In the genomic region with DNA sequence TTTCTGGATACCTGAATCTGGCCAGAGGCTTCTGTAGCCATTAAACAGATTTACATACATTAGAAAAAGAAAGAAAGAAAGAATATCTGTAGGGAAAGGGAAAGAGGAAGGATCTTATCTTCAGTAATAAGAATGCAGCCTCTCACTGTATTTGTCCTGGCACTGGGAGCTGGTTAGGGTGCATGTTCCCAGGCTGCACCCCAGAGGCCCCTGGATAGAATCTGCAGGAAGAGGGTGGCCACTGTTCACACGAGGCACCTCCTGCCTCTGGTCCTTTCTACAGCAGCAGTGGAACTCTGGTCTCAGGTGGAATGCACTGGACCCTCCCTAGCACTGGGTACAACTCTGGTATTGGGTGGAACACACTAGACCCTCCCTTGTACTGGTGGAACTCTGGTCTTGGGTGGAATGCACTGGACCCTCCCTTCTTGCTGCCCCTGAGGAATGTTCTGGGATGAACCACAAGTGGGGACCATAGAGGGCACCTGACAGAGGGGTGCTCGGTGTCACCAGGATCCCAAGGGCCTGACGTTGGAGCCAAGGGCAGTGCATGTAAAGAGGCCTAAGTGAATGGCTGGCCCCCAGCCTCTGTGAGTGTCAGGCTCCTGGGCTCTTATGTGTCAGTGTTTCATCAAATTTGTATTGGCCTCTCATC, we compare ENCODE assay signal across 2 cellular contexts.
TF ChIP-seq lines count a peak whose summit lies in the region.

No MANE protein-coding gene starts in this region.

TF ChIP-seq in H1, 55 proteins besides CTCF, POLR2A, EP300 and RAD21:
- TF ChIP-seq TBP (IDR thresholded peaks at IDR 0.05; ENCODE audit: low read depth, low read length) (no peak), BCL11A (IDR thresholded peaks at IDR 0.05; ENCODE audit: low read depth in 2 of 2, low read length in 2 of 2) (no peak), SUZ12 (IDR thresholded peaks at IDR 0.05; ENCODE audit: low read length) (no peak), RNF2 (IDR thresholded peaks at IDR 0.05; ENCODE audit: borderline replicate concordance, low read depth, low read length, missing control alignments, poor library complexity, severe bottlenecking) (no peak), CHD2 (IDR thresholded peaks at IDR 0.05; ENCODE audit: low read length) (no peak), HDAC2 (IDR thresholded peaks at IDR 0.05; ENCODE audit: borderline replicate concordance in 1 of 2, low read depth in 2 of 2, low read length in 2 of 2) (no peak), SIN3A (conservative IDR thresholded peaks at IDR 0.05 in 1 of 2, IDR thresholded peaks at IDR 0.05 in 1 of 2; ENCODE audit: low read depth in 1 of 2, low read length in 2 of 2) (no peak)

TF ChIP-seq in HepG2, 621 proteins besides CTCF, POLR2A, EP300 and RAD21:
- TF ChIP-seq MIER2 (CRISPR knock-in tag; IDR thresholded peaks at IDR 0.05) (no peak), AKAP8 (CRISPR knock-in tag; IDR thresholded peaks at IDR 0.05) (no peak), CBX5 (CRISPR knock-in tag; IDR thresholded peaks at IDR 0.05; ENCODE audit: borderline replicate concordance) (no peak), SMAD9 (CRISPR knock-in tag; IDR thresholded peaks at IDR 0.05) (no peak), MBD4 (IDR thresholded peaks at IDR 0.05; ENCODE audit: borderline replicate concordance, low read length) (no peak), TBL1XR1 (IDR thresholded peaks at IDR 0.05; ENCODE audit: borderline replicate concordance, low read length, partially characterized antibody) (no peak), MLLT10 (CRISPR knock-in tag; IDR thresholded peaks at IDR 0.05) (no peak), SKI (IDR thresholded peaks at IDR 0.05; ENCODE audit: partially characterized antibody) (no peak), IKZF4 (CRISPR knock-in tag; IDR thresholded peaks at IDR 0.05; ENCODE audit: borderline replicate concordance, low read depth, not compliant biosample characterization) (no peak), HMG20A (CRISPR knock-in tag; IDR thresholded peaks at IDR 0.05; ENCODE audit: borderline replicate concordance) (no peak), ZNF382 (CRISPR knock-in tag; IDR thresholded peaks at IDR 0.05; ENCODE audit: borderline replicate concordance) (no peak), SIN3A (IDR thresholded peaks at IDR 0.05; ENCODE audit: borderline replicate concordance, low read depth, low read length) (no peak), SIN3B (IDR thresholded peaks at IDR 0.05; ENCODE audit: low read length) (no peak), ZEB1 (IDR thresholded peaks at IDR 0.05; ENCODE audit: insufficient replicate concordance, low read depth) (no peak), ZNF138 (CRISPR knock-in tag; IDR thresholded peaks at IDR 0.05; ENCODE audit: low read depth) (no peak), ZNF790 (CRISPR knock-in tag; IDR thresholded peaks at IDR 0.05; ENCODE audit: borderline replicate concordance) (no peak), ZFP90 (CRISPR knock-in tag; IDR thresholded peaks at IDR 0.05; ENCODE audit: borderline replicate concordance) (no peak), MEIS2 (CRISPR knock-in tag; IDR thresholded peaks at IDR 0.05) (no peak), FOXA1 (IDR thresholded peaks at IDR 0.05) (no peak), FOXA1 (CRISPR knock-in tag; IDR thresholded peaks at IDR 0.05) (no peak)
- TF ChIP-seq, protein P1, sequence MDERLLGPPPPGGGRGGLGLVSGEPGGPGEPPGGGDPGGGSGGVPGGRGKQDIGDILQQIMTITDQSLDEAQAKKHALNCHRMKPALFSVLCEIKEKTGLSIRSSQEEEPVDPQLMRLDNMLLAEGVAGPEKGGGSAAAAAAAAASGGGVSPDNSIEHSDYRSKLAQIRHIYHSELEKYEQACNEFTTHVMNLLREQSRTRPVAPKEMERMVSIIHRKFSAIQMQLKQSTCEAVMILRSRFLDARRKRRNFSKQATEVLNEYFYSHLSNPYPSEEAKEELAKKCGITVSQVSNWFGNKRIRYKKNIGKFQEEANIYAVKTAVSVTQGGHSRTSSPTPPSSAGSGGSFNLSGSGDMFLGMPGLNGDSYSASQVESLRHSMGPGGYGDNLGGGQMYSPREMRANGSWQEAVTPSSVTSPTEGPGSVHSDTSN (CRISPR knock-in tag; IDR thresholded peaks at IDR 0.05), result no peak
TF ChIP-seq in HepG2: peak in this region for 0.
